Comparison of ENCODE assay signal across 8 cellular contexts in genomic region chr14:100239200-100239839, GRCh38.
DNase-seq lines count a peak whose midpoint lies in the region; ATAC-seq, FAIRE-seq and TF ChIP-seq lines count a peak whose summit lies in the region.

No MANE protein-coding gene starts in this region.

- H3K9me3 ChIP-seq in DOHH2 (ENCODE audit: control insufficient read depth, insufficient read depth, low read length) (no peaks in the 10 kb centered on the region), Loucy (ENCODE audit: insufficient read depth, low read depth, low read length) (no peaks in the 10 kb centered on the region), iPS-15b (ENCODE audit: control insufficient read depth, insufficient read depth, low read length) (no peaks in the 10 kb centered on the region)

- H3K27ac Mint-ChIP-seq in activated naive CD8-positive, alpha-beta T cell treated with anti-CD3 and anti-CD28 coated beads, Interleukin-2, amount 50 U/mL, for 24 hours, result peak overlapping the region; percentile 80

- peaks cover 45% of the 10 kb centered on the region for H3K36me3 Mint-ChIP-seq in activated naive CD8-positive, alpha-beta T cell treated with anti-CD3 and anti-CD28 coated beads, Interleukin-2, amount 50 U/mL, for 24 hours (ENCODE audit: low read depth)

- H3K9me3 Mint-ChIP-seq in activated naive CD8-positive, alpha-beta T cell treated with anti-CD3 and anti-CD28 coated beads, Interleukin-2, amount 50 U/mL, for 24 hours, result no peaks in the 10 kb centered on the region

- H3K4me3 ChIP-seq in DOHH2 (ENCODE audit: low read length) (peak overlapping the region; percentile 91), Loucy (ENCODE audit: low read length, poor library complexity, severe bottlenecking) (peak overlapping the region; percentile 100), iPS-15b (ENCODE audit: low read depth, low read length) (peak overlapping the region; percentile 80)

- H3K9ac ChIP-seq in Loucy (ENCODE audit: low read depth, low read length, poor library complexity, severe bottlenecking) (peak overlapping the region; percentile 96), iPS-15b (ENCODE audit: low read depth, low read length) (peak overlapping the region; percentile 79)

- H3K4me2 ChIP-seq in DOHH2 (ENCODE audit: low read length) (peak overlapping the region; percentile 74), Loucy (ENCODE audit: low read depth, low read length, poor library complexity, severe bottlenecking) (peak overlapping the region; percentile 46)

- H3K27ac ChIP-seq in DOHH2 (ENCODE audit: low read depth, low read length), result peak overlapping the region; percentile 79

- no peak for TF ChIP-seq CTCF in DOHH2 (IDR thresholded peaks at IDR 0.05; ENCODE audit: low read depth, low read length, poor library complexity, severe bottlenecking)
- no peak for TF ChIP-seq CTCF in Loucy (conservative IDR thresholded peaks at IDR 0.05; ENCODE audit: low read length)

- peaks cover 44% of the 10 kb centered on the region; the same call in 1 of the 2 replicates for H4K20me1 ChIP-seq in DOHH2 (ENCODE audit: control insufficient read depth, insufficient read depth, low read depth, low read length)
- H4K20me1 ChIP-seq in Loucy (ENCODE audit: insufficient read depth, low read length, poor library complexity, severe bottlenecking), result peaks cover 80% of the 10 kb centered on the region

- ATAC-seq in activated naive CD8-positive, alpha-beta T cell treated with anti-CD3 and anti-CD28 coated beads, Interleukin-2, amount 50 U/mL, for 24 hours, result no peak
- ATAC-seq in HG02623 (IDR thresholded peaks at IDR 0.05; ENCODE audit: unreplicated experiment) (no peak), HG03095 (IDR thresholded peaks at IDR 0.05; ENCODE audit: unreplicated experiment) (no peak)

- H3K9me2 ChIP-seq in DOHH2 (replicated peaks; ENCODE audit: control insufficient read depth, low read length) (no peaks in the 10 kb centered on the region), Loucy (replicated peaks; ENCODE audit: low read depth, low read length) (no peaks in the 10 kb centered on the region)

- no peak overlapping the region for H2AFZ ChIP-seq in Loucy (ENCODE audit: low read length)

- H3K79me2 ChIP-seq in DOHH2 (ENCODE audit: control insufficient read depth, low read length), result peaks cover 91% of the 10 kb centered on the region
- H3K79me2 ChIP-seq in Loucy (ENCODE audit: insufficient read depth, low read length), result peaks cover 89% of the 10 kb centered on the region

- H3K27me3 ChIP-seq in DOHH2 (ENCODE audit: control insufficient read depth, low read length) (no peaks in the 10 kb centered on the region), Loucy (ENCODE audit: insufficient read depth, low read length, poor library complexity, severe bottlenecking) (peaks cover 10% of the 10 kb centered on the region), iPS-15b (ENCODE audit: control insufficient read depth, insufficient read depth, low read length) (no peaks in the 10 kb centered on the region)

- H3F3A ChIP-seq in DOHH2 (ENCODE audit: control insufficient read depth, insufficient read depth) (0 out of 2 replicates have a peak, but pooled peaks cover 5% of the 10 kb centered on the region), Loucy (ENCODE audit: low read depth) (peaks cover 12% of the 10 kb centered on the region)

- peak; percentile 41 for DNase-seq in activated naive CD8-positive, alpha-beta T cell treated with anti-CD3 and anti-CD28 coated beads, Interleukin-2, amount 50 U/mL, for 24 hours
- DNase-seq in stimulated activated CD4-positive, alpha-beta T cell treated with anti-CD3 and anti-CD28 coated beads, Interleukin-12 subunit alpha, Interleukin-12 subunit beta, amount 100 ng/mL, for 4 hours, result peak; percentile 25
- DNase-seq in RCC 7860 (ENCODE audit: low spot score), result no peak

- H3K4me1 ChIP-seq in DOHH2 (ENCODE audit: control insufficient read depth, low read length), result peaks cover 52% of the 10 kb centered on the region
- H3K4me1 ChIP-seq in Loucy (ENCODE audit: insufficient read depth, low read length, poor library complexity, severe bottlenecking), result peaks cover 61% of the 10 kb centered on the region
- peaks cover 5% of the 10 kb centered on the region for H3K4me1 ChIP-seq in iPS-15b (ENCODE audit: control insufficient read depth, insufficient read depth, low read length)

- H3K27me3 Mint-ChIP-seq in activated naive CD8-positive, alpha-beta T cell treated with anti-CD3 and anti-CD28 coated beads, Interleukin-2, amount 50 U/mL, for 24 hours, result no peaks in the 10 kb centered on the region

- peak overlapping the region; percentile 78 for H3K4me3 Mint-ChIP-seq in activated naive CD8-positive, alpha-beta T cell treated with anti-CD3 and anti-CD28 coated beads, Interleukin-2, amount 50 U/mL, for 24 hours

- FAIRE-seq in RCC 7860 (lab: Jason Lieb, UNC), result no peak

- H3K4me1 Mint-ChIP-seq in activated naive CD8-positive, alpha-beta T cell treated with anti-CD3 and anti-CD28 coated beads, Interleukin-2, amount 50 U/mL, for 24 hours, result peaks cover 69% of the 10 kb centered on the region

- H3K36me3 ChIP-seq in DOHH2 (ENCODE audit: control insufficient read depth, low read length) (peaks cover 71% of the 10 kb centered on the region), Loucy (ENCODE audit: insufficient read depth, low read length) (peaks cover 6% of the 10 kb centered on the region; the same call in 1 of the 2 replicates), iPS-15b (ENCODE audit: control insufficient read depth, insufficient read depth, low read length) (peaks cover 5% of the 10 kb centered on the region)
